22 cellular contexts compared by ENCODE assay signal in the genomic region with DNA sequence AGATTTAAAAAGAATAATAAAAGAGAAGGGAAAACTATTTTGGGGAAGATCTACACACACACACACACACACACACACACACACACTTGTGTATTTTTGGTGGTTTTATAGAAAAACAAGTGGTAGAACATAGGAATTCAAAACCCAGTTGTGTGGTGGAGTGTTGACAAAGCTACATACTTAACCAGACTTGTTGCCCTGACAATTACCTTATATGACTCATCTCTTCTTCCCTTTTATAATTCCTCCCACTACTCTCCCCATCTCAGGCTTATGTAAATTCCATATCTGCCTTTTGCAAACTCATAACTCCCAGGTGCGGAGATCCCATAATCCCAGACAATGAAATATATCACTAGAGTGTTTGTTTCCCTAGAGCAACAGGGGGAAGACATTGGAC.
DNase-seq lines count a peak whose midpoint lies in the region; TF ChIP-seq lines count a peak whose summit lies in the region.
"Had no signal": no experiment of that assay in that cellular context is flagged by ENCODE, and none has a peak within 500 bp of the region (broad histone marks: within the 10 kb centered on the region; RNA-seq: fewer than 3 reads in every experiment).

No MANE protein-coding gene starts in this region.

- TF ChIP-seq EP300 in stomach (IDR thresholded peaks at IDR 0.05) = no peak

- H3K4me1 ChIP-seq in stomach = no peaks in the 10 kb centered on the region
- H3K4me1 ChIP-seq: body of pancreas, left ventricle myocardium inferior, SJCRH30 had no signal

- no peak for TF ChIP-seq POLR2A in stomach (IDR thresholded peaks at IDR 0.05)

- WGBS in stomach, 5 donors = 74 to 87% (median 81%) methylated on average over 1 of the region's 1 CpG

- no peaks in the 10 kb centered on the region for H3K36me3 ChIP-seq in stomach
- H3K36me3 ChIP-seq: left ventricle myocardium inferior, SJCRH30, thoracic aorta had no signal

- DNase-seq in NCI-H82 (lab: John Stamatoyannopoulos, UW) (peak; percentile 4), NCI-H82 treated with DMSO at 0.1 percent for 48 hours (lab: John Stamatoyannopoulos, UW; ENCODE audit: unreplicated experiment) (no peak), NCI-H526 treated with DMSO at 0.1 percent for 48 hours (lab: John Stamatoyannopoulos, UW) (peak; percentile 1), astrocyte of the hippocampus (ENCODE audit: low read depth, low spot score) (peak; percentile 65), retinal pigment epithelial cell (ENCODE audit: low read depth) (peak; percentile 22), DMS 273 (lab: John Stamatoyannopoulos, UW; ENCODE audit: unreplicated experiment) (no peak), stomach (no peak)
- no peak for DNase-seq in activated T-cell treated with anti-CD3 and anti-CD28 coated beads, Interleukin-2, amount 50 U/mL, for 48 hours
- DNase-seq: activated CD4-positive, alpha-beta memory T cell treated with anti-CD3 and anti-CD28 coated beads for 36 hours; activated CD4-positive, CD25-positive, alpha-beta regulatory T cell treated with anti-CD3 and anti-CD28 coated beads, Interleukin-2, amount 50 U/mL, for 72 hours; activated naive CD8-positive, alpha-beta T cell treated with anti-CD3 and anti-CD28 coated beads for 36 hours; body of pancreas; CD4-positive, alpha-beta memory T cell; dorsolateral prefrontal cortex; GOT3; left ventricle myocardium inferior; naive thymus-derived CD8-positive, alpha-beta T cell; NCI-H1048; NCI-H1694 treated with DMSO at 0.1 percent for 48 hours; stimulated activated naive CD8-positive, alpha-beta T cell treated with anti-CD3 and anti-CD28 coated beads, Interleukin-15, Interleukin-2, amounts not matched to agents 100 U/mL and 50 U/mL, for 24 hours had no signal

- H3K4me3 ChIP-seq in retinal pigment epithelial cell (ENCODE audit: low read length) = no peak overlapping the region
- no peak overlapping the region for H3K4me3 ChIP-seq in stomach
- H3K4me3 ChIP-seq: body of pancreas, dorsolateral prefrontal cortex, left ventricle myocardium inferior, SJCRH30, thoracic aorta had no signal

- TF ChIP-seq CTCF in retinal pigment epithelial cell (conservative IDR thresholded peaks at IDR 0.05; ENCODE audit: low read depth, low read length) (no peak), stomach (IDR thresholded peaks at IDR 0.05) (no peak)

- H3K9me3 ChIP-seq in stomach = no peaks in the 10 kb centered on the region
- H3K9me3 ChIP-seq: body of pancreas, left ventricle myocardium inferior, SJCRH30, thoracic aorta had no signal

- H3K27me3 ChIP-seq in stomach = no peaks in the 10 kb centered on the region
- H3K27me3 ChIP-seq: body of pancreas, dorsolateral prefrontal cortex, SJCRH30 had no signal

- no peak overlapping the region for H3K27ac ChIP-seq in stomach
- H3K27ac ChIP-seq: body of pancreas, dorsolateral prefrontal cortex, left ventricle myocardium inferior, SJCRH30, thoracic aorta had no signal

- intact Hi-C loops in stomach (cut with DNase I; ENCODE audit: low total_unique reads) = no loop called here

Comparison
In these comparisons a context has a peak if more than half of its experiments do, and no peak if none do; other contexts are left out.
1. DNase-seq: peak in NCI-H82 (single experiment), NCI-H526 treated with DMSO at 0.1 percent for 48 hours (single experiment), astrocyte of the hippocampus (single experiment) and retinal pigment epithelial cell (single experiment); none in NCI-H82 treated with DMSO at 0.1 percent for 48 hours (single experiment), DMS 273 (single experiment), activated T-cell treated with anti-CD3 and anti-CD28 coated beads, Interleukin-2, amount 50 U/mL, for 48 hours (0 of 2) and stomach (single experiment).